ENCODE assay signal across 10 cellular contexts in genomic region chr4:10102193-10102980, GRCh38. TPM values are rescaled to one million over a fixed set of nuclear protein-coding genes. Genes with fewer than 3 reads are reported as not detected.
DNase-seq lines count a peak whose midpoint lies in the region; ATAC-seq and TF ChIP-seq lines count a peak whose summit lies in the region.
"Had no signal": no experiment of that assay in that cellular context is flagged by ENCODE, and none has a peak within 500 bp of the region (broad histone marks: within the 10 kb centered on the region; RNA-seq: fewer than 3 reads in every experiment).

No MANE protein-coding gene starts in this region.

- H3K4me3 ChIP-seq in GM23338 (no peak overlapping the region), esophagus muscularis mucosa (no peak overlapping the region), gastrocnemius medialis (no peak overlapping the region)

- H3K27ac ChIP-seq in GM23338 (ENCODE audit: low read depth): 0 out of 2 replicates have a peak overlapping the region, but pooled peaks have one; percentile 19
- H3K27ac ChIP-seq in esophagus muscularis mucosa (replicated peaks in 1 of 4): peak overlapping the region; percentile 93 to 98 (median 94)
- H3K27ac ChIP-seq in gastrocnemius medialis: peak overlapping the region; percentile 92 to 99 (median 95)

- no peak for TF ChIP-seq CTCF in GM23338 (conservative IDR thresholded peaks at IDR 0.05; ENCODE audit: low read depth in 2 of 2)
- TF ChIP-seq CTCF in esophagus muscularis mucosa (IDR thresholded peaks at IDR 0.05): no peak
- TF ChIP-seq CTCF in gastrocnemius medialis (IDR thresholded peaks at IDR 0.05 in 4 of 5, conservative IDR thresholded peaks at IDR 0.05 in 1 of 5): no peak

- in situ Hi-C loops in gastrocnemius medialis (cut with MboI; ENCODE audit: low sequenced_read_pairs in 4 of 4): no loop called here

- H3K9me3 Mint-ChIP-seq in GM23338: no peaks in the 10 kb centered on the region
- no peaks in the 10 kb centered on the region for H3K9me3 Mint-ChIP-seq in activated CD4-positive, alpha-beta memory T cell treated with anti-CD3 and anti-CD28 coated beads for 36 hours

- POLR2A ChIA-PET in activated CD4-positive, alpha-beta memory T cell treated with anti-CD3 and anti-CD28 coated beads for 36 hours (lab: Charles Lee): interaction anchor here (8.8 kb wide), 1 partner anchor 15 kb away, joined by 80 read pairs; the partner anchor contains the start of gene WDR1

- no peaks in the 10 kb centered on the region for H3F3A ChIP-seq in GM23338 (replicated peaks; ENCODE audit: low read depth)

- no peak overlapping the region for H2AFZ ChIP-seq in GM23338

- CTCF ChIA-PET in activated CD4-positive, alpha-beta memory T cell treated with anti-CD3 and anti-CD28 coated beads for 36 hours (lab: Charles Lee): interaction anchor here (2.1 kb wide), 1 partner anchor 15 kb away, joined by 9 read pairs; the partner anchor contains the start of gene WDR1

- H3K4me2 ChIP-seq in GM23338: no peak overlapping the region

- H3K9me3 ChIP-seq in esophagus muscularis mucosa: no peaks in the 10 kb centered on the region
- H3K9me3 ChIP-seq in gastrocnemius medialis: no peaks in the 10 kb centered on the region

- H3K4me1 ChIP-seq in GM23338 (ENCODE audit: insufficient read depth) (peaks cover 11% of the 10 kb centered on the region; the same call in 1 of the 2 replicates), esophagus muscularis mucosa (peaks cover 98 to 100% (median 100%) of the 10 kb centered on the region in 4 donors), gastrocnemius medialis (peaks cover 98 to 100% of the 10 kb centered on the region in 2 donors)

- no peaks in the 10 kb centered on the region for H3K27me3 ChIP-seq in GM23338 (ENCODE audit: insufficient read depth)
- no peaks in the 10 kb centered on the region for H3K27me3 ChIP-seq in esophagus muscularis mucosa
- H3K27me3 ChIP-seq in gastrocnemius medialis: no peaks in the 10 kb centered on the region

- peaks cover 69% of the 10 kb centered on the region for H3K4me1 Mint-ChIP-seq in GM23338
- H3K4me1 Mint-ChIP-seq in activated CD4-positive, alpha-beta memory T cell treated with anti-CD3 and anti-CD28 coated beads for 36 hours (ENCODE audit: low read depth): peaks cover 97% of the 10 kb centered on the region

- 60% methylated on average over 10 of the region's 11 CpGs for WGBS in esophagus muscularis mucosa

- ATAC-seq in GM23338 (no peak), gastrocnemius medialis (peak; percentile 68 to 75), HG02938 (IDR thresholded peaks at IDR 0.05; ENCODE audit: unreplicated experiment) (no peak)

- peak overlapping the region; percentile 80 for H3K27ac Mint-ChIP-seq in GM23338
- H3K27ac Mint-ChIP-seq in activated CD4-positive, alpha-beta memory T cell treated with anti-CD3 and anti-CD28 coated beads for 36 hours: peak overlapping the region; percentile 65

- peaks cover 16% of the 10 kb centered on the region for H3K27me3 Mint-ChIP-seq in GM23338 (ENCODE audit: insufficient read depth, low read depth, poor library complexity)
- no peaks in the 10 kb centered on the region for H3K27me3 Mint-ChIP-seq in activated CD4-positive, alpha-beta memory T cell treated with anti-CD3 and anti-CD28 coated beads for 36 hours

- H3K9me2 ChIP-seq in GM23338 (ENCODE audit: insufficient read depth): no peaks in the 10 kb centered on the region

- H3K36me3 ChIP-seq in GM23338 (ENCODE audit: insufficient read depth) (peaks cover 14% of the 10 kb centered on the region), esophagus muscularis mucosa (peaks cover 0 to 65% (median 44%) of the 10 kb centered on the region in 4 donors), gastrocnemius medialis (peaks cover 0 to 8% of the 10 kb centered on the region in 2 donors)

- peaks cover 93% of the 10 kb centered on the region for H3K79me2 ChIP-seq in GM23338 (replicated peaks; ENCODE audit: insufficient read depth)

- peaks cover 69% of the 10 kb centered on the region for H4K20me1 ChIP-seq in GM23338 (replicated peaks; ENCODE audit: insufficient read depth)

- no peak for DNase-seq in GM23338 (ENCODE audit: low spot score)
- DNase-seq in activated CD4-positive, alpha-beta memory T cell treated with anti-CD3 and anti-CD28 coated beads for 36 hours: no peak
- DNase-seq in esophagus muscularis mucosa (ENCODE audit: extremely low spot score): no peak
- peak; percentile 55 to 90 for DNase-seq in gastrocnemius medialis
- DNase-seq in HPDE6-E6E7 (ENCODE audit: extremely low spot score): no peak
- no peak for DNase-seq in NOMO-1 (lab: John Stamatoyannopoulos, UW; ENCODE audit: unreplicated experiment in 2 of 2)
- DNase-seq: NCI-H2171; SHP77 treated with DMSO at 0.1 percent for 48 hours; stimulated activated CD8-positive, alpha-beta memory T cell treated with anti-CD3 and anti-CD28 coated beads, Interleukin-4, amount 100 ng/mL, for 48 hours had no signal

- intact Hi-C loops in activated CD4-positive, alpha-beta memory T cell treated with anti-CD3 and anti-CD28 coated beads for 36 hours (cut with micrococcal nuclease): loop anchor here (10.0 kb wide), 1 partner anchor 338 kb away; no protein-coding TSS in a partner anchor
- intact Hi-C loops in esophagus muscularis mucosa (cut with DNase I) (no loop called here), gastrocnemius medialis (cut with DNase I; ENCODE audit: low total_unique reads) (no loop called here)

- TF ChIP-seq POLR2A in esophagus muscularis mucosa (IDR thresholded peaks at IDR 0.05; ENCODE audit: low read depth): no peak
- TF ChIP-seq POLR2A in gastrocnemius medialis (IDR thresholded peaks at IDR 0.05): no peak

- no peak overlapping the region; the same call in 2 of the 3 replicates for H3K4me3 Mint-ChIP-seq in GM23338
- no peak overlapping the region for H3K4me3 Mint-ChIP-seq in activated CD4-positive, alpha-beta memory T cell treated with anti-CD3 and anti-CD28 coated beads for 36 hours

- peaks cover 61% of the 10 kb centered on the region for H3K36me3 Mint-ChIP-seq in GM23338 (ENCODE audit: low read depth)
- H3K36me3 Mint-ChIP-seq in activated CD4-positive, alpha-beta memory T cell treated with anti-CD3 and anti-CD28 coated beads for 36 hours: peaks cover 69% of the 10 kb centered on the region

- no peak for TF ChIP-seq EP300 in esophagus muscularis mucosa (IDR thresholded peaks at IDR 0.05)

RNA-seq across cellular contexts. Expression of gene WDR1, which starts 14.2 kb away (rescaled TPM):
- 233 and 248 TPM in 2 replicates for total RNA-seq in GM23338 (2014; rRNA removed; shearing (Covaris generic))
- polyA plus RNA-seq in GM23338 (2016; fragmentation: Nextera tagmentation; extraction: Ambion mirVana): 90.9 and 93.2 TPM in 2 replicates
- total RNA-seq in activated CD4-positive, alpha-beta memory T cell treated with anti-CD3 and anti-CD28 coated beads for 36 hours: 100 to 1,000 TPM; 351 to 353 TPM
- 100 to 1,000 TPM; 361 to 536 (median 485) TPM for total RNA-seq in esophagus muscularis mucosa
- total RNA-seq in gastrocnemius medialis: 10 to 100 TPM; 57.3 to 84.2 (median 72.7) TPM

Comparison
In these comparisons a context has a peak if more than half of its experiments do, and no peak if none do; other contexts are left out.
1. ATAC-seq: peak in gastrocnemius medialis (2 of 2); none in GM23338 (single experiment) and HG02938 (single experiment).
2. DNase-seq: peak in gastrocnemius medialis (2 of 2); none in GM23338 (single experiment), activated CD4-positive, alpha-beta memory T cell treated with anti-CD3 and anti-CD28 coated beads for 36 hours (single experiment), esophagus muscularis mucosa (single experiment), HPDE6-E6E7 (single experiment) and NOMO-1 (0 of 2).
3. H3K27ac ChIP-seq: peak in every context shown above with its lines; median percentile 95 in gastrocnemius medialis; 94 in esophagus muscularis mucosa; 19 in GM23338.